24 cellular contexts compared by ENCODE assay signal in genomic region chr2:130870161-130870485, GRCh38. TPM values are rescaled to one million over a fixed set of nuclear protein-coding genes. Genes with fewer than 3 reads are reported as not detected.
DNase-seq lines count a peak whose midpoint lies in the region; ATAC-seq and TF ChIP-seq lines count a peak whose summit lies in the region.
"Had no signal": no experiment of that assay in that cellular context is flagged by ENCODE, and none has a peak within 500 bp of the region (broad histone marks: within the 10 kb centered on the region; RNA-seq: fewer than 3 reads in every experiment).

No MANE protein-coding gene starts in this region.

- no peak overlapping the region for H2AFZ ChIP-seq in neuronal stem cell (ENCODE audit: low read length)
- H2AFZ ChIP-seq: GM23248 had no signal

- H3K4me3 ChIP-seq in right atrium auricular region: no peak overlapping the region
- peak overlapping the region in 34 of 59 donors; percentile 3 to 54 (median 27) for H3K4me3 ChIP-seq in dorsolateral prefrontal cortex
- no peak overlapping the region for H3K4me3 ChIP-seq in neuronal stem cell (ENCODE audit: low read length in 2 of 2)
- no peak overlapping the region for H3K4me3 ChIP-seq in upper lobe of right lung
- H3K4me3 ChIP-seq: GM23248, HAP-1 had no signal

- H3K4me2 ChIP-seq in neuronal stem cell (ENCODE audit: insufficient read depth, low read length, poor library complexity, severe bottlenecking): no peak overlapping the region

- no peak overlapping the region for H3K14ac ChIP-seq in neuronal stem cell (ENCODE audit: low read length)

- peak overlapping the region; percentile 67 for H3K4ac ChIP-seq in neuronal stem cell (ENCODE audit: low read length)

- H2BK5ac ChIP-seq in neuronal stem cell (ENCODE audit: low read length): peak overlapping the region; percentile 83

- peaks cover 4% of the 10 kb centered on the region for H3K79me1 ChIP-seq in neuronal stem cell (ENCODE audit: low read depth, low read length)

- no CpG with 5 or more reads among the region's 5 CpGs for WGBS in neuronal stem cell (ENCODE audit: extremely low coverage in 2 of 2, insufficient read length in 2 of 2, insufficient replicate concordance in 1 of 2), 2 donors

- H2AK5ac ChIP-seq in neuronal stem cell (ENCODE audit: low read depth, low read length): peak overlapping the region; percentile 98

- H3K4me3 Mint-ChIP-seq in activated T-helper 17 cell treated with anti-CD3 and anti-CD28 coated beads, Interleukin-2, amount 50 U/mL, for 72 hours: no peak overlapping the region
- H3K4me3 Mint-ChIP-seq: CD4-positive, alpha-beta T cell; HFFc6 had no signal

- peak; percentile 44 for DNase-seq in cardiac septum (ENCODE audit: low spot score)
- DNase-seq in right atrium auricular region (ENCODE audit: low spot score): no peak
- DNase-seq in dorsolateral prefrontal cortex: no peak
- no peak for DNase-seq in neuronal stem cell (ENCODE audit: low spot score)
- DNase-seq in upper lobe of right lung: peak; percentile 47
- no peak for DNase-seq in posterior cingulate gyrus
- DNase-seq: 8988T; ACHN; CD4-positive, alpha-beta T cell; GM23248; HFFc6; KBM-7; MV-4-11; NCI-H1105; NCI-H1436 treated with DMSO at 0.1 percent for 48 hours; NCI-H187 treated with DMSO at 0.1 percent for 48 hours; NCI-H2171 treated with DMSO at 0.1 percent for 48 hours; NCI-H524; NCI-H774; PC-3; Right ventricle myocardium superior had no signal

- peaks cover 0 to 3% of the 10 kb centered on the region in 2 donors for H3K4me1 ChIP-seq in right atrium auricular region
- peaks cover 0 to 51% of the 10 kb centered on the region in 2 donors for H3K4me1 ChIP-seq in neuronal stem cell (ENCODE audit: control insufficient read depth in 2 of 2, insufficient read depth in 1 of 2, low read depth in 1 of 2, low read length in 2 of 2)
- H3K4me1 ChIP-seq in upper lobe of right lung: no peaks in the 10 kb centered on the region

- H3K9me3 Mint-ChIP-seq in activated T-helper 17 cell treated with anti-CD3 and anti-CD28 coated beads, Interleukin-2, amount 50 U/mL, for 72 hours: no peaks in the 10 kb centered on the region
- H3K9me3 Mint-ChIP-seq: CD4-positive, alpha-beta T cell; HFFc6 had no signal

- peak overlapping the region; percentile 97 for H2BK12ac ChIP-seq in neuronal stem cell (ENCODE audit: low read length)

- no peak overlapping the region for H3K9ac ChIP-seq in neuronal stem cell (ENCODE audit: low read depth, low read length, poor library complexity)
- H3K9ac ChIP-seq: GM23248 had no signal

- H2BK120ac ChIP-seq in neuronal stem cell (ENCODE audit: low read depth, low read length): peak overlapping the region; percentile 93

- H3K27me3 Mint-ChIP-seq in activated T-helper 17 cell treated with anti-CD3 and anti-CD28 coated beads, Interleukin-2, amount 50 U/mL, for 72 hours: peaks cover 15% of the 10 kb centered on the region

- H3K27me3 ChIP-seq in right atrium auricular region: no peaks in the 10 kb centered on the region
- no peaks in the 10 kb centered on the region for H3K27me3 ChIP-seq in dorsolateral prefrontal cortex
- H3K27me3 ChIP-seq in neuronal stem cell (ENCODE audit: control insufficient read depth in 3 of 3, insufficient read depth in 3 of 3, low read depth in 1 of 3, low read length in 3 of 3): peaks cover 0 to 5% (median 0%) of the 10 kb centered on the region in 3 experiments
- H3K27me3 ChIP-seq in upper lobe of right lung: no peaks in the 10 kb centered on the region

- intact Hi-C loops in cardiac septum (cut with DNase I) (no loop called here), dorsolateral prefrontal cortex (cut with DNase I) (loop anchor here (1.0 to 10.0 kb wide), 3 partner anchors 45 to 165 kb away; a partner anchor contains a TSS), upper lobe of right lung (cut with DNase I) (no loop called here), posterior cingulate gyrus (cut with DNase I) (loop anchor here (10.0 kb wide), 1 partner anchor 45 kb away; no protein-coding TSS in a partner anchor)

- H4K91ac ChIP-seq in neuronal stem cell (ENCODE audit: low read depth, low read length, poor library complexity): peak overlapping the region; percentile 0

- TF ChIP-seq CTCF in right atrium auricular region (IDR thresholded peaks at IDR 0.05) (no peak), dorsolateral prefrontal cortex (IDR thresholded peaks at IDR 0.05 in 54 of 56, conservative IDR thresholded peaks at IDR 0.05 in 2 of 56; ENCODE audit: low read depth in 1 of 56, partially characterized antibody in 56 of 56) (peak in 2 of 56 donors; percentile 5 to 11), upper lobe of right lung (IDR thresholded peaks at IDR 0.05) (no peak)

- H2BK15ac ChIP-seq in neuronal stem cell (ENCODE audit: low read length): peak overlapping the region; percentile 52

- H3K23ac ChIP-seq in neuronal stem cell (ENCODE audit: low read depth, low read length, poor library complexity): no peak overlapping the region

- H3K9me3 ChIP-seq in right atrium auricular region: no peaks in the 10 kb centered on the region
- peaks cover 0 to 3% of the 10 kb centered on the region in 2 donors for H3K9me3 ChIP-seq in neuronal stem cell (replicated peaks in 1 of 2; ENCODE audit: control insufficient read depth in 2 of 2, insufficient read depth in 1 of 2, low read depth in 1 of 2, low read length in 2 of 2)
- no peaks in the 10 kb centered on the region for H3K9me3 ChIP-seq in upper lobe of right lung
- H3K9me3 ChIP-seq: HAP-1 had no signal

- H3K4me1 Mint-ChIP-seq in activated T-helper 17 cell treated with anti-CD3 and anti-CD28 coated beads, Interleukin-2, amount 50 U/mL, for 72 hours: no peaks in the 10 kb centered on the region

- H3K27ac Mint-ChIP-seq in activated T-helper 17 cell treated with anti-CD3 and anti-CD28 coated beads, Interleukin-2, amount 50 U/mL, for 72 hours: no peak overlapping the region
- H3K27ac Mint-ChIP-seq: CD4-positive, alpha-beta T cell; HFFc6 had no signal

- no peak overlapping the region for H3K27ac ChIP-seq in right atrium auricular region
- H3K27ac ChIP-seq in dorsolateral prefrontal cortex: peak overlapping the region; percentile 65 to 98 (median 91)
- peak overlapping the region; percentile 22 for H3K27ac ChIP-seq in neuronal stem cell (replicated peaks; ENCODE audit: low read length)
- H3K27ac ChIP-seq in upper lobe of right lung: no peak overlapping the region
- H3K27ac ChIP-seq: GM23248 had no signal

- H3K18ac ChIP-seq in neuronal stem cell (ENCODE audit: low read length): peak overlapping the region; percentile 97

- H3K36me3 ChIP-seq in right atrium auricular region (no peaks in the 10 kb centered on the region), neuronal stem cell (replicated peaks in 1 of 2; ENCODE audit: control insufficient read depth in 2 of 2, insufficient read depth in 2 of 2, low read length in 2 of 2) (no peaks in the 10 kb centered on the region), upper lobe of right lung (no peaks in the 10 kb centered on the region)
- H3K36me3 ChIP-seq: HAP-1 had no signal

- H4K8ac ChIP-seq in neuronal stem cell (ENCODE audit: low read depth, low read length): peak overlapping the region; percentile 58

- no peak for ATAC-seq in upper lobe of right lung
- ATAC-seq in activated T-helper 17 cell treated with anti-CD3 and anti-CD28 coated beads, Interleukin-2, amount 50 U/mL, for 72 hours (replicated peaks): no peak
- no peak for ATAC-seq in GM18861 (IDR thresholded peaks at IDR 0.05; ENCODE audit: unreplicated experiment)
- ATAC-seq: PC-3 had no signal

- no peaks in the 10 kb centered on the region for H3K36me3 Mint-ChIP-seq in activated T-helper 17 cell treated with anti-CD3 and anti-CD28 coated beads, Interleukin-2, amount 50 U/mL, for 72 hours (ENCODE audit: low read depth)

RNA-seq across cellular contexts. Expression of gene ARHGEF4, which starts 33.4 kb away (rescaled TPM):
- total RNA-seq in cardiac septum (3.9 TPM), right atrium auricular region (1 to 10 TPM; 3.5 to 8.1 TPM), dorsolateral prefrontal cortex (100 to 1,000 TPM; 155 to 336 (median 251) TPM), upper lobe of right lung (11.1 TPM)
- 38.1 TPM for polyA plus RNA-seq in neuronal stem cell (2013, experiment 1 of 2)
- 36.3 TPM for polyA plus RNA-seq in neuronal stem cell (2013, experiment 2 of 2)
- not detected for total RNA-seq in activated T-helper 17 cell treated with anti-CD3 and anti-CD28 coated beads, Interleukin-2, amount 50 U/mL, for 72 hours

Comparison
In these comparisons a context has a peak if more than half of its experiments do, and no peak if none do; other contexts are left out.
1. DNase-seq: peak in cardiac septum (single experiment) and upper lobe of right lung (single experiment); none in right atrium auricular region (single experiment), dorsolateral prefrontal cortex (0 of 10), neuronal stem cell (single experiment) and posterior cingulate gyrus (0 of 10).
2. H3K27ac ChIP-seq: peak in dorsolateral prefrontal cortex (59 of 59) and neuronal stem cell (single experiment); none in right atrium auricular region (0 of 2) and upper lobe of right lung (single experiment).
3. H3K4me3 ChIP-seq: peak in dorsolateral prefrontal cortex (34 of 59); none in right atrium auricular region (0 of 2), neuronal stem cell (0 of 2) and upper lobe of right lung (single experiment).
4. RNA of gene ARHGEF4, which starts 33.4 kb away (total RNA-seq): 155 to 336 TPM in dorsolateral prefrontal cortex; 11.1 TPM in upper lobe of right lung (single experiment), 3.5 to 8.1 TPM in right atrium auricular region, 3.9 TPM in cardiac septum (single experiment) and not detected in activated T-helper 17 cell treated with anti-CD3 and anti-CD28 coated beads, Interleukin-2, amount 50 U/mL, for 72 hours; every median in the first group is over 10 times any median in the second.
5. intact Hi-C loops: an anchor here in dorsolateral prefrontal cortex (1.0 to 10.0 kb wide) and posterior cingulate gyrus (10.0 kb wide); none called in cardiac septum and upper lobe of right lung.